ENCODE assay signal across 22 cellular contexts in the genomic region with DNA sequence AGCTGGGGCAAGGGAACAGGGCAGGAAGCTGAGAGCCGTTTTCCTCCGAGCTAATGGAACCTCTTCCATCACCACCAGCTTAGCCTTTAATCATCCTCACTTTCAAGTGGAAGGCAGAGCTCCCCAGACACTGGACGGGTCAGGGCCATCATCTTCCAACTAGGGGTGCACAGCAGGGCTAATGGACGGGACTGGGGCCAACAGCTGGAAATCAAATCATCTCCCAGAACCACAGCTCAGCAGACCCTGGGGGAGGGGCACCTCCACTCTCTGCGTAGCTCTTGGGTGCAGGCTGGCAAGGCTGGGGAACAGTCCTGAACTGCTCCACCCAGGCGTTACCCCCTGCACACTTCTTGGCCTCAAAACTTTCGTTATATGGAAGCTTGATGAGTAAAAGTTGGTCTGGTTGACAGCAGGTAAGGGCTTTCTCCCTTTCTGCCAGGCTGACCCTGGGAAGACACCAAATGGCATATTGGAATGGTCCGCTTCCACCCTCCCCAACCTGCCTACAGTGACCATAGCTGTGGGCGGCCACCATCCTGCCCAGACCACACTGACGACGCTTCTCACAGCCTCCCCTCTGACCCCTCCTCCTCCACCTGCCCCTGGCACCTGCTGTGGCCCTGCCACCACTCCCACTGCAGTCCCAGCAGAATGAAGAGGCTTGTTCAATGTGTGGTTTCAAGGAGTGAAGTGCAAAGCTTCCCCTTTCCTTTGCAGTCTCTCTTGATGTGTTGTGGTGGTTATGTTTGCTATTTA. TPM values are rescaled to one million over a fixed set of nuclear protein-coding genes. Genes with fewer than 3 reads are reported as not detected.
"Had no signal": no experiment of that assay in that cellular context is flagged by ENCODE, and none has a peak within 500 bp of the region (broad histone marks: within the 10 kb centered on the region; RNA-seq: fewer than 3 reads in every experiment).

No MANE protein-coding gene starts in this region.

- H3K4me3 Mint-ChIP-seq: activated naive CD8-positive, alpha-beta T cell; activated T-cell treated with anti-CD3 and anti-CD28 coated beads, Interleukin-2, amount 50 U/mL, for 4 hours; naive thymus-derived CD8-positive, alpha-beta T cell; neural progenitor cell; stimulated activated naive B cell treated with anti-CD40 and anti-IgM and Interleukin-4, amounts not matched to agents 10 μg/mL and 1 μg/mL and 100 μg/mL, for 72 hours had no signal

- H3K36me3 Mint-ChIP-seq: activated naive CD8-positive, alpha-beta T cell; neural progenitor cell; stimulated activated naive B cell treated with anti-CD40 and anti-IgM and Interleukin-4, amounts not matched to agents 10 μg/mL and 1 μg/mL and 100 μg/mL, for 72 hours had no signal

- H3K27ac Mint-ChIP-seq: activated naive CD8-positive, alpha-beta T cell; activated T-helper 2 cell treated with anti-CD3 and anti-CD28 coated beads, Interferon-gamma antibody, Interleukin-2, Interleukin-4, amounts not matched to agents 10 μg/mL and 5 μg/mL and 100 μg/mL, durations not matched to agents 14 hours and 24 hours and 36 hours; naive thymus-derived CD8-positive, alpha-beta T cell; neural progenitor cell; progenitor cell of endocrine pancreas; stimulated activated naive B cell treated with anti-CD40 and anti-IgM and Interleukin-4, amounts not matched to agents 10 μg/mL and 1 μg/mL and 100 μg/mL, for 72 hours; WTC11 had no signal

- DNase-seq: activated CD8-positive, alpha-beta memory T cell treated with anti-CD3 and anti-CD28 coated beads for 24 hours; activated CD8-positive, alpha-beta memory T cell treated with anti-CD3 and anti-CD28 coated beads, Interleukin-2, amount 50 U/mL, for 4 hours; activated naive CD4-positive, alpha-beta T cell; activated T-cell treated with anti-CD3 and anti-CD28 coated beads, Interleukin-2, amount 50 U/mL, for 4 hours; adrenal gland; brain microvascular endothelial cell; caudate nucleus; effector memory CD4-positive, alpha-beta T cell; foreskin melanocyte; lower lobe of right lung; naive thymus-derived CD8-positive, alpha-beta T cell; sigmoid colon; stimulated activated CD4-positive, alpha-beta T cell treated with anti-CD3 and anti-CD28 coated beads, Interleukin-2, amount 100 ng/mL, for 48 hours; stimulated activated CD8-positive, alpha-beta memory T cell treated with anti-CD3 and anti-CD28 coated beads, Interleukin-4, amount 100 ng/mL, for 48 hours; stimulated activated naive B cell treated with anti-CD40 and anti-IgM and Interleukin-4, amounts not matched to agents 10 μg/mL and 1 μg/mL and 100 μg/mL, for 72 hours; transverse colon had no signal

- H3K9me3 Mint-ChIP-seq: activated T-cell treated with anti-CD3 and anti-CD28 coated beads, Interleukin-2, amount 50 U/mL, for 4 hours; activated T-helper 2 cell treated with anti-CD3 and anti-CD28 coated beads, Interferon-gamma antibody, Interleukin-2, Interleukin-4, amounts not matched to agents 10 μg/mL and 5 μg/mL and 100 μg/mL, durations not matched to agents 14 hours and 24 hours and 36 hours had no signal

- H3K4me1 Mint-ChIP-seq: naive thymus-derived CD8-positive, alpha-beta T cell had no signal

RNA-seq across cellular contexts. Expression of gene RET, which starts 51.7 kb away (rescaled TPM):
- total RNA-seq: ascending aorta; naive thymus-derived CD8-positive, alpha-beta T cell had no signal
